In genomic region chr16:8959921-8960787, GRCh38 we compare ENCODE assay signal across 9 cellular contexts. TPM values are rescaled to one million over a fixed set of nuclear protein-coding genes. Genes with fewer than 3 reads are reported as not detected.
DNase-seq lines count a peak whose midpoint lies in the region; ATAC-seq and TF ChIP-seq lines count a peak whose summit lies in the region.
"Had no signal": no experiment of that assay in that cellular context is flagged by ENCODE, and none has a peak within 500 bp of the region (broad histone marks: within the 10 kb centered on the region; RNA-seq: fewer than 3 reads in every experiment).

No MANE protein-coding gene starts in this region.

- peak overlapping the region; percentile 61 for H3K27ac Mint-ChIP-seq in endodermal cell

- no peak overlapping the region for H2AK5ac ChIP-seq in neuronal stem cell (ENCODE audit: low read depth, low read length)

- peak; percentile 19 for ATAC-seq in GM18502 (IDR thresholded peaks at IDR 0.05; ENCODE audit: poor library complexity, unreplicated experiment)
- ATAC-seq in HG03097 (IDR thresholded peaks at IDR 0.05; ENCODE audit: low FRiP score, unreplicated experiment), result no peak

- H3K9me3 Mint-ChIP-seq in endodermal cell, result no peaks in the 10 kb centered on the region

- no peaks in the 10 kb centered on the region for H3K9me2 ChIP-seq in OCI-LY7 (ENCODE audit: insufficient read depth, low read length)

- H3K18ac ChIP-seq in neuronal stem cell (ENCODE audit: low read length), result no peak overlapping the region

- H4K20me1 ChIP-seq in OCI-LY7 (ENCODE audit: insufficient read depth, low read length), result peaks cover 67% of the 10 kb centered on the region

- H3K4ac ChIP-seq in neuronal stem cell (ENCODE audit: low read length), result no peak overlapping the region

- WGBS in endodermal cell (ENCODE audit: insufficient coverage in 1 of 2, insufficient read length in 1 of 2), 2 experiments, result 44 to 56% methylated on average over 9 to 12 of the region's 12 CpGs
- no CpG with 5 or more reads among the region's 12 CpGs for WGBS in neuronal stem cell (ENCODE audit: extremely low coverage in 2 of 2, insufficient read length in 2 of 2, insufficient replicate concordance in 1 of 2), 2 donors
- 30% methylated on average over 12 of the region's 12 CpGs for WGBS in prostate gland

- H2BK15ac ChIP-seq in neuronal stem cell (ENCODE audit: low read length), result no peak overlapping the region

- peak overlapping the region; percentile 97 for H3K4me2 ChIP-seq in OCI-LY7 (ENCODE audit: low read length)
- no peak overlapping the region for H3K4me2 ChIP-seq in neuronal stem cell (ENCODE audit: insufficient read depth, low read length, poor library complexity, severe bottlenecking)

- H3K27me3 Mint-ChIP-seq in endodermal cell (ENCODE audit: insufficient read depth), result peaks cover 5% of the 10 kb centered on the region

- TF ChIP-seq POLR2A in prostate gland (IDR thresholded peaks at IDR 0.05), result no peak

- POLR2A ChIA-PET in OCI-LY7 (lab: Charles Lee), result interaction anchor here (0.8 to 1.5 kb wide), 3 partner anchors 9 to 73 kb away, joined by 3 to 6 read pairs (median 4); no protein-coding TSS in a partner anchor

- CTCF ChIA-PET in OCI-LY7 (lab: Charles Lee; ENCODE audit: unreplicated experiment), result interaction anchor here (0.7 kb wide), 1 partner anchor 10 kb away, joined by 3 read pairs; no protein-coding TSS in a partner anchor

- H2BK5ac ChIP-seq in neuronal stem cell (ENCODE audit: low read length), result no peak overlapping the region

- H3K4me3 Mint-ChIP-seq in endodermal cell, result peak overlapping the region; percentile 2

- H3K27ac ChIP-seq in OCI-LY7 (ENCODE audit: low read depth, low read length, poor library complexity, severe bottlenecking) (no peak overlapping the region), endodermal cell (ENCODE audit: low read depth, low read length) (no peak overlapping the region), neuronal stem cell (replicated peaks; ENCODE audit: low read length) (no peak overlapping the region), WERI-Rb-1 (no peak overlapping the region), prostate gland (no peak overlapping the region)
- H3K27ac ChIP-seq: SJSA1 had no signal

- peaks cover 69% of the 10 kb centered on the region for H3K79me2 ChIP-seq in OCI-LY7 (ENCODE audit: insufficient read depth, low read depth, low read length)

- H3K9ac ChIP-seq in endodermal cell (ENCODE audit: extremely low read depth, low read length, poor library complexity, severe bottlenecking) (no peak overlapping the region), neuronal stem cell (ENCODE audit: low read depth, low read length, poor library complexity) (no peak overlapping the region)

- no TSS peak for BruUV-seq in OCI-LY7 (replicated peaks; lab: Mats Ljungman, UMichigan)

- no peak overlapping the region for H3K14ac ChIP-seq in neuronal stem cell (ENCODE audit: low read length)

- no peaks in the 10 kb centered on the region for H3K27me3 ChIP-seq in endodermal cell (ENCODE audit: control insufficient read depth, insufficient read depth, low read length, poor library complexity, severe bottlenecking)
- H3K27me3 ChIP-seq in neuronal stem cell (ENCODE audit: control insufficient read depth in 3 of 3, insufficient read depth in 3 of 3, low read depth in 1 of 3, low read length in 3 of 3), result peaks cover 0 to 2% (median 0%) of the 10 kb centered on the region in 3 experiments
- H3K27me3 ChIP-seq in WERI-Rb-1 (ENCODE audit: insufficient read depth, low read depth, severe bottlenecking), result no peaks in the 10 kb centered on the region
- H3K27me3 ChIP-seq in prostate gland (replicated peaks; ENCODE audit: insufficient read depth), result no peaks in the 10 kb centered on the region
- H3K27me3 ChIP-seq: SJSA1 had no signal

- H3K36me3 ChIP-seq in OCI-LY7 (ENCODE audit: insufficient read depth, low read length) (no peaks in the 10 kb centered on the region; the same call in 1 of the 2 replicates), endodermal cell (ENCODE audit: control insufficient read depth, insufficient read depth, low read length) (no peaks in the 10 kb centered on the region), neuronal stem cell (replicated peaks in 1 of 2; ENCODE audit: control insufficient read depth in 2 of 2, insufficient read depth in 2 of 2, low read length in 2 of 2) (no peaks in the 10 kb centered on the region), WERI-Rb-1 (peaks cover 6% of the 10 kb centered on the region), prostate gland (no peaks in the 10 kb centered on the region)

- no peak overlapping the region for H4K8ac ChIP-seq in neuronal stem cell (ENCODE audit: low read depth, low read length)

- TF ChIP-seq CTCF in OCI-LY7 (conservative IDR thresholded peaks at IDR 0.05; ENCODE audit: low read length), result no peak
- TF ChIP-seq CTCF in endodermal cell (conservative IDR thresholded peaks at IDR 0.05), result no peak
- no peak for TF ChIP-seq CTCF in WERI-Rb-1 (IDR thresholded peaks at IDR 0.05; ENCODE audit: low read depth, low read length)
- TF ChIP-seq CTCF in prostate gland (IDR thresholded peaks at IDR 0.05), result no peak

- H3K4me3 ChIP-seq in OCI-LY7 (ENCODE audit: low read depth, low read length, poor library complexity, severe bottlenecking), result peak overlapping the region; percentile 84
- H3K4me3 ChIP-seq in endodermal cell (ENCODE audit: low read length), result peak overlapping the region; percentile 99
- peak overlapping the region in 1 of 2 donors; percentile 13 for H3K4me3 ChIP-seq in neuronal stem cell (ENCODE audit: low read length in 2 of 2)
- no peak overlapping the region for H3K4me3 ChIP-seq in WERI-Rb-1 (ENCODE audit: low read depth, low read length)
- H3K4me3 ChIP-seq in prostate gland, result no peak overlapping the region
- H3K4me3 ChIP-seq: SJSA1 had no signal

- H3K9me3 ChIP-seq in OCI-LY7 (ENCODE audit: low read length) (no peaks in the 10 kb centered on the region), endodermal cell (ENCODE audit: control insufficient read depth, low read length) (no peaks in the 10 kb centered on the region), neuronal stem cell (replicated peaks in 1 of 2; ENCODE audit: control insufficient read depth in 2 of 2, insufficient read depth in 1 of 2, low read depth in 1 of 2, low read length in 2 of 2) (no peaks in the 10 kb centered on the region), WERI-Rb-1 (ENCODE audit: severe bottlenecking) (no peaks in the 10 kb centered on the region), prostate gland (no peaks in the 10 kb centered on the region)
- H3K9me3 ChIP-seq: SJSA1 had no signal

- H3K79me1 ChIP-seq in neuronal stem cell (ENCODE audit: low read depth, low read length), result peaks cover 23% of the 10 kb centered on the region

- H3K4me1 ChIP-seq in OCI-LY7 (ENCODE audit: insufficient read depth, low read length, poor library complexity, severe bottlenecking) (peaks cover 60% of the 10 kb centered on the region), endodermal cell (ENCODE audit: control insufficient read depth, insufficient read depth, low read length) (peaks cover 12% of the 10 kb centered on the region), neuronal stem cell (ENCODE audit: control insufficient read depth in 2 of 2, insufficient read depth in 1 of 2, low read depth in 1 of 2, low read length in 2 of 2) (peaks cover 25 to 43% of the 10 kb centered on the region in 2 donors), prostate gland (replicated peaks) (peaks cover 21% of the 10 kb centered on the region)

- no peaks in the 10 kb centered on the region for H3K36me3 Mint-ChIP-seq in endodermal cell (ENCODE audit: low read depth)

- H2BK12ac ChIP-seq in neuronal stem cell (ENCODE audit: low read length), result no peak overlapping the region

- peak overlapping the region; percentile 2 for H3K23ac ChIP-seq in neuronal stem cell (ENCODE audit: low read depth, low read length, poor library complexity)

- no peak overlapping the region for H2BK120ac ChIP-seq in neuronal stem cell (ENCODE audit: low read depth, low read length)

- peak; percentile 49 for DNase-seq in OCI-LY7 (ENCODE audit: low spot score)
- peak; percentile 56 for DNase-seq in endodermal cell
- DNase-seq in neuronal stem cell (ENCODE audit: low spot score), result no peak
- DNase-seq in WERI-Rb-1, result no peak
- DNase-seq in NCI-H2196 (lab: John Stamatoyannopoulos, UW; ENCODE audit: unreplicated experiment), result no peak
- DNase-seq in prostate gland (ENCODE audit: low spot score), result no peak

- H2AFZ ChIP-seq in OCI-LY7 (ENCODE audit: low read length) (no peak overlapping the region), neuronal stem cell (ENCODE audit: low read length) (no peak overlapping the region)

- no peak overlapping the region for H4K91ac ChIP-seq in neuronal stem cell (ENCODE audit: low read depth, low read length, poor library complexity)

- intact Hi-C loops in OCI-LY7 (cut with micrococcal nuclease; ENCODE audit: unreplicated experiment) (loop anchor here (2.0 kb wide), 1 partner anchor 15 kb away; no protein-coding TSS in a partner anchor), prostate gland (cut with DNase I) (loop anchor here (5.0 to 10.0 kb wide), 2 partner anchors 137 to 165 kb away; partner anchors contain the start of genes PMM2 and TMEM186)

- peaks cover 60% of the 10 kb centered on the region for H3K4me1 Mint-ChIP-seq in endodermal cell

RNA-seq across cellular contexts. Expression of gene USP7, which starts 3.6 kb away (rescaled TPM):
- 46.4 and 61.5 TPM in 2 replicates for total RNA-seq in OCI-LY7 (2014; rRNA removed; shearing (Covaris generic))
- total RNA-seq in OCI-LY7 (2022) (127 and 132 TPM in 2 replicates), endodermal cell (100 to 1,000 TPM; 114 to 140 TPM), prostate gland (10 to 100 TPM; 60.2 to 84.9 TPM)
- 101 TPM for polyA plus RNA-seq in endodermal cell (2013, experiment 1 of 2)
- 95.6 TPM for polyA plus RNA-seq in endodermal cell (2013, experiment 2 of 2)
- 54.4 TPM for polyA plus RNA-seq in neuronal stem cell (2013, experiment 1 of 2)
- polyA plus RNA-seq in neuronal stem cell (2013, experiment 2 of 2), result 53.1 TPM

Comparison
In these comparisons a context has a peak if more than half of its experiments do, and no peak if none do; other contexts are left out.
1. DNase-seq: peak in OCI-LY7 (single experiment) and endodermal cell (single experiment); none in neuronal stem cell (single experiment), WERI-Rb-1 (single experiment), NCI-H2196 (single experiment) and prostate gland (single experiment).
2. H3K4me3 ChIP-seq: peak in OCI-LY7 (single experiment) and endodermal cell (single experiment); none in WERI-Rb-1 (single experiment) and prostate gland (0 of 2).